17 cellular contexts compared by ENCODE assay signal in genomic region chr12:54734196-54734950, GRCh38.
"Had no signal": no experiment of that assay in that cellular context is flagged by ENCODE, and none has a peak within 500 bp of the region (broad histone marks: within the 10 kb centered on the region; RNA-seq: fewer than 3 reads in every experiment).

No MANE protein-coding gene starts in this region.

- H3K4me3 Mint-ChIP-seq: activated CD4-positive, alpha-beta memory T cell treated with anti-CD3 and anti-CD28 coated beads for 36 hours; activated naive CD4-positive, alpha-beta T cell treated with anti-CD3 and anti-CD28 coated beads, Interleukin-2, amount 10 ng/mL, durations not matched to agents 7 days and 5 days; activated T-cell treated with anti-CD3 and anti-CD28 coated beads, Interleukin-2, amount 50 U/mL, for 24 hours; endodermal cell; naive B cell; neural progenitor cell; stimulated activated memory B cell treated with anti-CD40 and anti-IgM and Interleukin-4, amounts not matched to agents 10 μg/mL and 1 μg/mL and 100 μg/mL, for 72 hours; T-cell had no signal

- H3K36me3 Mint-ChIP-seq: naive B cell; neural progenitor cell; stimulated activated memory B cell treated with anti-CD40 and anti-IgM and Interleukin-4, amounts not matched to agents 10 μg/mL and 1 μg/mL and 100 μg/mL, for 72 hours had no signal

- H3K4me1 Mint-ChIP-seq: naive B cell; stimulated activated memory B cell treated with anti-CD40 and anti-IgM and Interleukin-4, amounts not matched to agents 10 μg/mL and 1 μg/mL and 100 μg/mL, for 72 hours had no signal

- H3K27me3 Mint-ChIP-seq: activated CD4-positive, alpha-beta memory T cell treated with anti-CD3 and anti-CD28 coated beads for 36 hours; activated naive CD4-positive, alpha-beta T cell treated with anti-CD3 and anti-CD28 coated beads, Interleukin-2, amount 10 ng/mL, durations not matched to agents 7 days and 5 days; activated T-cell treated with anti-CD3 and anti-CD28 coated beads, Interleukin-2, amount 50 U/mL, for 24 hours; stimulated activated memory B cell treated with anti-CD40 and anti-IgM and Interleukin-4, amounts not matched to agents 10 μg/mL and 1 μg/mL and 100 μg/mL, for 72 hours; T-cell had no signal

- ATAC-seq: stimulated activated memory B cell treated with anti-CD40 and anti-IgM and Interleukin-4, amounts not matched to agents 10 μg/mL and 1 μg/mL and 100 μg/mL, for 72 hours; T-cell had no signal

- H3K27me3 ChIP-seq: ascending aorta, dorsolateral prefrontal cortex, neural progenitor cell, thyroid gland, uterus had no signal

- H3K36me3 ChIP-seq: ascending aorta, neural progenitor cell, thyroid gland, uterus had no signal

- H3K9me3 ChIP-seq: ascending aorta, thyroid gland, uterus had no signal

- H3K27ac ChIP-seq: ascending aorta, dorsolateral prefrontal cortex, neural progenitor cell, thyroid gland, uterus had no signal

- DNase-seq: activated CD4-positive, alpha-beta memory T cell treated with anti-CD3 and anti-CD28 coated beads for 36 hours; activated naive CD4-positive, alpha-beta T cell treated with anti-CD3 and anti-CD28 coated beads, Interleukin-2, amount 10 ng/mL, durations not matched to agents 7 days and 5 days; activated T-cell treated with anti-CD3 and anti-CD28 coated beads, Interleukin-2, amount 50 U/mL, for 24 hours; dorsolateral prefrontal cortex; endodermal cell; hippocampal formation; kidney glomerular epithelial cell; mammary epithelial cell; naive B cell; stimulated activated CD4-positive, alpha-beta T cell treated with anti-CD3 and anti-CD28 coated beads, Interleukin-2, amount 100 ng/mL, for 48 hours; T-cell; T-helper 9 cell; thyroid gland; uterus had no signal

- H3K27ac Mint-ChIP-seq: activated CD4-positive, alpha-beta memory T cell treated with anti-CD3 and anti-CD28 coated beads for 36 hours; activated naive CD4-positive, alpha-beta T cell treated with anti-CD3 and anti-CD28 coated beads, Interleukin-2, amount 10 ng/mL, durations not matched to agents 7 days and 5 days; activated T-cell treated with anti-CD3 and anti-CD28 coated beads, Interleukin-2, amount 50 U/mL, for 24 hours; endodermal cell; naive B cell; neural progenitor cell; stimulated activated memory B cell treated with anti-CD40 and anti-IgM and Interleukin-4, amounts not matched to agents 10 μg/mL and 1 μg/mL and 100 μg/mL, for 72 hours; T-cell had no signal

- H3K9me3 Mint-ChIP-seq: naive B cell had no signal

- H3K4me1 ChIP-seq: ascending aorta, thyroid gland, uterus had no signal

- H3K4me3 ChIP-seq: ascending aorta, dorsolateral prefrontal cortex, neural progenitor cell, thyroid gland, uterus had no signal
